8 cellular contexts compared by ENCODE assay signal in the genomic region with DNA sequence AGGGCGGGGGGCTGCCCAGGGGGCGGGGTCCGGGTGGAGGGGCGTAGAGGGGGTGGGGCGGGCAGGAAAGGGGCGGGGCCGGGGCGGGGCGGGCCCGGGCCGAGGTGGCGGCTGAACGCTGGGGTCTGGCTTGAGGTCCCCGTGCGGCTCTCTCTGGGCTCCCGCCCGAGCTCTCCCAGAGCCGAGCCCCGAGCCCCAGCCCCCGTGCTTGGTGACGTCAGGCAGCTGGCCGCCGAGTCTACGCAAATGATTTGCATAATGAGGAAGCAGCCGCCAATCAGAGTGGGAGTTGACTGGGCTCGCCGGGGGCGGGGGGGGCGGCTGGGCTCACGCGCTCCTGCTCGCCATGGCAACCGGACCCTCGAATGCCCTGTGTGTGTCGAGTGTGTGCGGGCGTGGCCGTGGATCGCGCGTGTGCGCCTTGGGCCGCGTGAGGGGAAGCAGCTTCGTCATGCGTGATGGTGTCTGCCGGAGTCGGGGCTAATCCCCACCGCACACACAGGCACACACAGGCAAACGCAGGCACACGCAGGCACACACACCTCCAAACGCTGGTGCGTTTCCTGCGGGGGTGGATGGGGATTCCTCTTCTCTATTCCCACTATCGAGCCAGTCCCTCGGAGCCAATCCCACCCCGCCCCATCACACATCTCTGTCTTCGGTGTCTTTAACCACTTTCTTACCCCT. TPM values are rescaled to one million over a fixed set of nuclear protein-coding genes. Genes with fewer than 3 reads are reported as not detected.
DNase-seq lines count a peak whose midpoint lies in the region; ATAC-seq and TF ChIP-seq lines count a peak whose summit lies in the region.

A gene (minus strand): TSS at position 173 of the 687 bp plus-strand sequence. CDS start 283 bp downstream, outside the sequence.

- H3K4me3 ChIP-seq in cardiac fibroblast (replicated peaks in 1 of 2; ENCODE audit: low read depth in 2 of 2, low read length in 2 of 2) = peak within 1 kb of the TSS; percentile 49 to 62
- H3K4me3 ChIP-seq in spleen = peak within 1 kb of the TSS; percentile 52 to 78 (median 57)

- peaks cover 0 to 8% (median 0%) of the 10 kb centered on the region in 7 donors for H3K27me3 ChIP-seq in spleen (replicated peaks in 1 of 7)

- WGBS in spleen, 5 donors = 1 to 3% (median 1%) methylated on average over 14 to 58 of the region's 58 CpGs

- peaks cover 0 to 21% (median 16%) of the 10 kb centered on the region in 6 donors for H3K4me1 ChIP-seq in spleen

- H3K27ac ChIP-seq in spleen = peak within 1 kb of the TSS in 3 of 8 donors; percentile 18 to 50 (median 42)

- TF ChIP-seq POLR2A in spleen (IDR thresholded peaks at IDR 0.05) = no peak

- ATAC-seq in HG02798 (IDR thresholded peaks at IDR 0.05; ENCODE audit: poor library complexity, unreplicated experiment) = peak; percentile 72

- TF ChIP-seq CTCF in cardiac fibroblast (IDR thresholded peaks at IDR 0.05; ENCODE audit: low read depth, low read length) (no peak), spleen (IDR thresholded peaks at IDR 0.05 in 8 of 11, conservative IDR thresholded peaks at IDR 0.05 in 3 of 11) (no peak)

- H3K9me3 ChIP-seq in spleen = peaks cover 0 to 12% (median 9%) of the 10 kb centered on the region in 8 donors

- DNase-seq in ELF-1 (ENCODE audit: low read depth, low spot score) = peak; percentile 97
- peak; percentile 67 for DNase-seq in NCI-H2196 treated with DMSO at 0.1 percent for 48 hours (lab: John Stamatoyannopoulos, UW; ENCODE audit: unreplicated experiment)
- peak; percentile 40 for DNase-seq in activated CD4-positive, CD25-positive, alpha-beta regulatory T cell treated with anti-CD3 and anti-CD28 coated beads, Interleukin-2, amount 50 U/mL, for 16 hours (ENCODE audit: low read depth, low spot score)
- DNase-seq in cardiac fibroblast (ENCODE audit: low read depth in 2 of 2) = peak; percentile 67 to 85
- DNase-seq in inferior parietal cortex (ENCODE audit: extremely low spot score) = peak; percentile 76
- peak; percentile 93 for DNase-seq in spleen
- DNase-seq in NK-92 treated with Interleukin-12 subunit alpha and Interleukin-12 subunit beta, amount 100 ng/mL, for 24 hours (lab: John Stamatoyannopoulos, UW) = no peak

- no peaks in the 10 kb centered on the region for H3K36me3 ChIP-seq in spleen

- intact Hi-C loops in spleen (cut with DNase I; ENCODE audit: low total_unique reads) = no loop called here

RNA-seq across cellular contexts. Expression of the gene that starts here (rescaled TPM):
- 1 to 10 TPM; 1.7 to 7.5 (median 2.8) TPM for total RNA-seq in spleen
- polyA plus RNA-seq in spleen = 1 to 10 TPM; 4.4 to 9.2 (median 8.1) TPM
